Comparison of ENCODE assay signal across 21 cellular contexts in the genomic region with DNA sequence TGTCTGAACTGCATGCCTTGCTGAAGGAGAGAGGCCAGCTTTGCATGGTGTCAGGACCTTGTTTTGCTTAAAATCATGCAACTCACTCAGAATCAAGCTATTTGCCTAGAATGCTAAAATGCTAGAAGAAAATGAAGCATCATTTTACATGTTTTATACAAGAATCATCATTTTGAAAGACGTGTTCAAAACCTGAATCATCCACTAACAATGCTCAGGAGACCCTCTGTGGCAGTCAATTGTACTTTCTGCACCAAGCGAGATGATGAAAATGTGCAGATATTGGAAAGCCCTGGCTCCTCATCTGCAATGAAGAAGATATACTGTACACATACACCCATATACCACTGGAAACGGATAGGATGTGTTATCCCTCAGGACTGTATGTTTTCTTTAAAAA.
"Had no signal": no experiment of that assay in that cellular context is flagged by ENCODE, and none has a peak within 500 bp of the region (broad histone marks: within the 10 kb centered on the region; RNA-seq: fewer than 3 reads in every experiment).

No MANE protein-coding gene starts in this region.

- H3K4me1 Mint-ChIP-seq: immature natural killer cell; naive B cell; nephron; stimulated activated memory B cell treated with anti-CD40 and anti-IgM and Interleukin-4, amounts not matched to agents 10 μg/mL and 1 μg/mL and 100 μg/mL, for 72 hours had no signal

- H3K27me3 ChIP-seq: dorsolateral prefrontal cortex, foreskin keratinocyte, tibial artery, upper lobe of left lung, uterus had no signal

- H3K27ac Mint-ChIP-seq: immature natural killer cell; memory B cell; nephron; stimulated activated memory B cell treated with anti-CD40 and anti-IgM and Interleukin-4, amounts not matched to agents 10 μg/mL and 1 μg/mL and 100 μg/mL, for 72 hours; stimulated activated naive CD8-positive, alpha-beta T cell treated with anti-CD3 and anti-CD28 coated beads, Interleukin-15, Interleukin-2, amounts not matched to agents 100 ng/mL and 50 ng/mL, for 24 hours had no signal

- H3K36me3 ChIP-seq: left ventricle myocardium inferior, lower lobe of right lung, tibial artery, upper lobe of left lung, uterus had no signal

- H3K27ac ChIP-seq: dorsolateral prefrontal cortex, foreskin keratinocyte, left ventricle myocardium inferior, lower lobe of right lung, tibial artery, upper lobe of left lung, uterus had no signal

- DNase-seq: cortex of kidney; dorsolateral prefrontal cortex; effector CD8-positive, alpha-beta T cell; foreskin keratinocyte; immature natural killer cell; kidney; left cardiac atrium; left ventricle myocardium inferior; lower lobe of right lung; naive B cell; stimulated activated CD4-positive, alpha-beta T cell treated with anti-CD3 and anti-CD28 coated beads, Interleukin-2, amount 100 ng/mL, for 48 hours; tibial artery; upper lobe of left lung; uterus had no signal

- H3K27me3 Mint-ChIP-seq: memory B cell; stimulated activated memory B cell treated with anti-CD40 and anti-IgM and Interleukin-4, amounts not matched to agents 10 μg/mL and 1 μg/mL and 100 μg/mL, for 72 hours; stimulated activated naive CD8-positive, alpha-beta T cell treated with anti-CD3 and anti-CD28 coated beads, Interleukin-15, Interleukin-2, amounts not matched to agents 100 ng/mL and 50 ng/mL, for 24 hours had no signal

- H3K4me3 Mint-ChIP-seq: immature natural killer cell; memory B cell; naive B cell; nephron; stimulated activated memory B cell treated with anti-CD40 and anti-IgM and Interleukin-4, amounts not matched to agents 10 μg/mL and 1 μg/mL and 100 μg/mL, for 72 hours; stimulated activated naive CD8-positive, alpha-beta T cell treated with anti-CD3 and anti-CD28 coated beads, Interleukin-15, Interleukin-2, amounts not matched to agents 100 ng/mL and 50 ng/mL, for 24 hours had no signal

- H3K36me3 Mint-ChIP-seq: naive B cell had no signal

- H3K9me3 ChIP-seq: left ventricle myocardium inferior, lower lobe of right lung, tibial artery, upper lobe of left lung, uterus had no signal

- ATAC-seq: esophagus mucosa; foreskin keratinocyte; left cardiac atrium; lower lobe of right lung; sciatic nerve; stimulated activated memory B cell treated with anti-CD40 and anti-IgM and Interleukin-4, amounts not matched to agents 10 μg/mL and 1 μg/mL and 100 μg/mL, for 72 hours had no signal

- H3K4me3 ChIP-seq: dorsolateral prefrontal cortex, left ventricle myocardium inferior, lower lobe of right lung, smooth muscle cell, tibial artery, upper lobe of left lung, uterus had no signal

- H3K9me3 Mint-ChIP-seq: immature natural killer cell, nephron had no signal

- H3K4me1 ChIP-seq: foreskin keratinocyte, lower lobe of right lung, tibial artery, upper lobe of left lung, uterus had no signal

- H3K4me2 ChIP-seq: smooth muscle cell had no signal
